In the genomic region with DNA sequence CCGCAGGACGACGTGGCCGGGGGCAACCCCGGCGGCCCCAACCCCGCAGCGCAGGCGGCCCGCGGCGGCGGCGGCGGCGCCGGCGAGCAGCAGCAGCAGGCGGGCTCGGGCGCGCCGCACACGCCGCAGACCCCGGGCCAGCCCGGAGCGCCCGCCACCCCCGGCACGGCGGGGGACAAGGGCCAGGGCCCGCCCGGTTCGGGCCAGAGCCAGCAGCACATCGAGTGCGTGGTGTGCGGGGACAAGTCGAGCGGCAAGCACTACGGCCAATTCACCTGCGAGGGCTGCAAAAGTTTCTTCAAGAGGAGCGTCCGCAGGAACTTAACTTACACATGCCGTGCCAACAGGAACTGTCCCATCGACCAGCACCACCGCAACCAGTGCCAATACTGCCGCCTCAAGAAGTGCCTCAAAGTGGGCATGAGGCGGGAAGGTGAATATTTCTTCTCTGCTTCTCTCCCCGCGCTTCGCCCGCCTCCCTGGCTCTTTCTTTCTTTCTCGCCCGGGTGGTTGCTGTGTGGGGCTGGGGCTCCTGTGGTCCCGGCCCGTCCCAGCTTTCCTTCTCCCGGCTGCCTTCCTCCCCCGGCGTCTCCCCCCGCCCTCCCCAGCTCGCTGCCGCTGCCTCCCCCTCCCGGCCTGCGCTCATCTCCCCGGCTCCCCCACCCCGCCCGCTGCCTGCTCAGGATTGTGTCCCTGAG, we compare ENCODE assay signal across 8 cellular contexts. TPM values are rescaled to one million over a fixed set of nuclear protein-coding genes. Genes with fewer than 3 reads are reported as not detected.
DNase-seq lines count a peak whose midpoint lies in the region; ATAC-seq, FAIRE-seq and TF ChIP-seq lines count a peak whose summit lies in the region.

No MANE protein-coding gene starts in this region.

- FAIRE-seq in D721Med (lab: Jason Lieb, UNC), result no peak

- peak overlapping the region; percentile 99 for H3K27ac Mint-ChIP-seq in nephron progenitor cell

- no TSS peak for BruUV-seq in Panc1 (replicated peaks; lab: Mats Ljungman, UMichigan)

- H3K27me3 ChIP-seq in Panc1 (ENCODE audit: control insufficient read depth, insufficient read depth, low read length), result no peaks in the 10 kb centered on the region
- H3K27me3 ChIP-seq in endocrine pancreas (ENCODE audit: control insufficient read depth, insufficient read depth, low read length), result peaks cover 24% of the 10 kb centered on the region

- peak overlapping the region; percentile 92 for H3K27ac ChIP-seq in Panc1 (ENCODE audit: low read length)

- no peaks in the 10 kb centered on the region for H3K9me3 ChIP-seq in Panc1 (ENCODE audit: control insufficient read depth, insufficient read depth, low read depth, low read length)
- no peaks in the 10 kb centered on the region for H3K9me3 ChIP-seq in endocrine pancreas (ENCODE audit: control insufficient read depth, low read length)

- H3K4me1 ChIP-seq in Panc1 (ENCODE audit: control insufficient read depth, insufficient read depth, low read length) (peaks cover 11% of the 10 kb centered on the region), endocrine pancreas (ENCODE audit: control insufficient read depth, insufficient read depth, low read length) (no peaks in the 10 kb centered on the region)

- H3K9ac ChIP-seq in endocrine pancreas (ENCODE audit: control insufficient read depth, insufficient read depth, low read length), result peak overlapping the region; percentile 12

- in situ Hi-C loops in Panc1 (cut with HindIII; ENCODE audit: low pct_unique_long_range_greater_than_20kb, low sequenced_read_pairs), result no loop called here

- TF ChIP-seq CTCF in Panc1 (IDR thresholded peaks at IDR 0.05) (no peak), nephron progenitor cell (IDR thresholded peaks at IDR 0.05) (no peak), D721Med (IDR thresholded peaks at IDR 0.05; ENCODE audit: insufficient read depth, missing control alignments) (no peak)

- DNase-seq in NCI-H345 (lab: John Stamatoyannopoulos, UW), result peak; percentile 21
- no peak for DNase-seq in NCI-H345 treated with DMSO at 0.1 percent for 48 hours (lab: John Stamatoyannopoulos, UW; ENCODE audit: unreplicated experiment)
- DNase-seq in Panc1 (ENCODE audit: low read depth, low spot score), result no peak
- peak; percentile 48 for DNase-seq in nephron progenitor cell
- DNase-seq in superior temporal gyrus (ENCODE audit: extremely low spot score), result no peak
- no peak for DNase-seq in stimulated activated CD4-positive, alpha-beta T cell treated with anti-CD3 and anti-CD28 coated beads, Interleukin-4, amount 100 ng/mL, for 24 hours
- no peak for DNase-seq in D721Med (ENCODE audit: insufficient read length, low spot score)

- H3K4me3 Mint-ChIP-seq in nephron progenitor cell, result peak overlapping the region; percentile 94

- peak; percentile 13 for ATAC-seq in Panc1

- peaks cover 5% of the 10 kb centered on the region; the same call in 1 of the 2 replicates for H3K36me3 ChIP-seq in Panc1 (ENCODE audit: control insufficient read depth, insufficient read depth, low read length)
- H3K36me3 ChIP-seq in endocrine pancreas (ENCODE audit: control insufficient read depth, insufficient read depth, low read length), result no peaks in the 10 kb centered on the region

- CTCF ChIA-PET in Panc1 (lab: Charles Lee), result interaction anchor here (0.6 kb wide), 1 partner anchor 493 kb away, joined by 6 read pairs; no protein-coding TSS in a partner anchor

- peaks cover 46% of the 10 kb centered on the region for H3K36me3 Mint-ChIP-seq in nephron progenitor cell (ENCODE audit: low read depth)

- POLR2A ChIA-PET in Panc1 (lab: Charles Lee), result interaction anchor here (0.6 kb wide), 2 partner anchors 70 to 215 kb away, joined by 3 to 8 read pairs; no protein-coding TSS in a partner anchor

- peaks cover 38% of the 10 kb centered on the region for H3K4me1 Mint-ChIP-seq in nephron progenitor cell

- H3K9me3 Mint-ChIP-seq in nephron progenitor cell, result peaks cover 5% of the 10 kb centered on the region

- H3K4me3 ChIP-seq in Panc1 (ENCODE audit: low read depth in 2 of 2, low read length in 2 of 2) (peak overlapping the region; percentile 71 to 86), endocrine pancreas (ENCODE audit: control insufficient read depth, insufficient read depth, low read length) (no peak overlapping the region)

- intact Hi-C loops in Panc1 (cut with micrococcal nuclease; ENCODE audit: unreplicated experiment), result loop anchor here (10.0 kb wide), 1 partner anchor 1940 kb away; no protein-coding TSS in a partner anchor

- H3K27me3 Mint-ChIP-seq in nephron progenitor cell (ENCODE audit: low read depth, poor library complexity), result peaks cover 32% of the 10 kb centered on the region

RNA-seq across cellular contexts. Expression of a gene that starts 2.2 kb away (rescaled TPM):
- 49.5 TPM for total RNA-seq in Panc1 (2021; ENCODE audit: unreplicated experiment)
- polyA plus RNA-seq in Panc1 (2012; ENCODE audit: insufficient read length), result 115 TPM

RNA-seq across cellular contexts. Expression of a gene that starts 4.2 kb away (rescaled TPM):
- 27.0 TPM for total RNA-seq in Panc1 (2021; ENCODE audit: unreplicated experiment)
- 23.9 TPM for polyA plus RNA-seq in Panc1 (2012; ENCODE audit: insufficient read length)

Comparison
In these comparisons a context has a peak if more than half of its experiments do, and no peak if none do; other contexts are left out.
1. DNase-seq: peak in NCI-H345 (single experiment) and nephron progenitor cell (single experiment); none in NCI-H345 treated with DMSO at 0.1 percent for 48 hours (single experiment), Panc1 (single experiment), superior temporal gyrus (single experiment), stimulated activated CD4-positive, alpha-beta T cell treated with anti-CD3 and anti-CD28 coated beads, Interleukin-4, amount 100 ng/mL, for 24 hours (single experiment) and D721Med (single experiment).